In the genomic region with DNA sequence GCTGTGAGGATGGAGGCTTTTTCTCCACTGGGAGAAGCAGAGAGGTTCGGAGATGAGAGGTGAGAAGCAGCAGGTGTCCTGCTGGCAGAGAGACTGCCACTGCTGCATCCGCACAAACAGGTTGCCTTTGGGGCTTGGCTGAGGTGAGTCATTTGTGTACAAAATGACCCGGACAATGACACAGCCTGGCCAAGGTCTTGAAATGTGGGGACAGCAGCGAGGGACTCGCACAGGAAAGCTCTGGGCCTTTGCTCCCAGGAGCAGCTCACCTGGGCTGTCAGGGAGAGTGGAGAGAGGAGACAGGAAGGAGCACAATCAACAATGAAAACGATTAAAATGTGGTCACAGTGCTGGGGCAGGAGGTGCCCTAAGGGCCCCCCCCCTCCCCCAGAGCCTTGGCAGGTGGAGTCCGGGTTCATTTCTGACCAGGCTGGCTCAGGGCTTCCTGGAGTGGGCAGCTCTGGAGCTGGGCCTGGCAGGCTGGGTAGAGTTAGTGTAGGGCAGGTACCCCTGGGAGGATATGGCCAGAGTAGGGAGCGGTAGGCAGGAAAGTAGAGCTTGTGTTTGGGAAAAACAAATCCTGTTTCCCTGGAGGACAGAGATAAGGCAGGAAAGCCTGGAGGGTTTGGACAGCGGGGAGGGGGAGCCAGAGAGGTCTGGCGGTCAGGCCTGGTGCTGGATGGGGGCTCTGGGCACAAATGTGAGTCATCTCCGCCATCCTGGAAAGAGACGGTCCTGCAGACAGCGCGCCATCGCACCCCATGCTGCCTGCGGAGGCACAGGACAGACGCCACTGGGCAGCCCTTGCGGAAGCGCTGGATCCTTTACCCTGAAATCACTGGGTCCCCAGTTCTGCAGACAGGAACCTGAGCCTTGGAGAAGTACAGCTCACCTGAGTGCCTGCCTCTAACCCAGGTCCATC, we compare ENCODE assay signal across 8 cellular contexts. TPM values are rescaled to one million over a fixed set of nuclear protein-coding genes. Genes with fewer than 3 reads are reported as not detected.
A peak's percentile ranks its signal among the peaks of the same experiment; 100 is the strongest.
DNase-seq lines count a peak whose midpoint lies in the region; ATAC-seq and TF ChIP-seq lines count a peak whose summit lies in the region.

No MANE protein-coding gene starts in this region.

- peak overlapping the region; percentile 77 for H3K4me3 Mint-ChIP-seq in activated T-helper 1 cell treated with anti-CD3 and anti-CD28 coated beads, Interleukin-12 subunit alpha, Interleukin-12 subunit beta, Interleukin-2, Interleukin-4 antibody, amounts not matched to agents 30 ng/mL and 10 ng/mL and 1 ng/mL, durations not matched to agents 14 hours and 24 hours and 36 hours

- H3K4me1 Mint-ChIP-seq in activated T-helper 1 cell treated with anti-CD3 and anti-CD28 coated beads, Interleukin-12 subunit alpha, Interleukin-12 subunit beta, Interleukin-2, Interleukin-4 antibody, amounts not matched to agents 30 ng/mL and 10 ng/mL and 1 ng/mL, durations not matched to agents 14 hours and 24 hours and 36 hours (ENCODE audit: low read depth) = peaks cover 31% of the 10 kb centered on the region

- H3K36me3 Mint-ChIP-seq in activated T-helper 1 cell treated with anti-CD3 and anti-CD28 coated beads, Interleukin-12 subunit alpha, Interleukin-12 subunit beta, Interleukin-2, Interleukin-4 antibody, amounts not matched to agents 30 ng/mL and 10 ng/mL and 1 ng/mL, durations not matched to agents 14 hours and 24 hours and 36 hours (ENCODE audit: low read depth) = peaks cover 5% of the 10 kb centered on the region

- H3K4me3 ChIP-seq in stomach = no peak overlapping the region

- peaks cover 13% of the 10 kb centered on the region for H3K9me3 Mint-ChIP-seq in activated T-helper 1 cell treated with anti-CD3 and anti-CD28 coated beads, Interleukin-12 subunit alpha, Interleukin-12 subunit beta, Interleukin-2, Interleukin-4 antibody, amounts not matched to agents 30 ng/mL and 10 ng/mL and 1 ng/mL, durations not matched to agents 14 hours and 24 hours and 36 hours

- no peak for TF ChIP-seq EP300 in stomach (IDR thresholded peaks at IDR 0.05)

- H3K27ac ChIP-seq in stomach = peak overlapping the region; percentile 82 to 94 (median 89)

- peak overlapping the region; percentile 84 for H3K27ac Mint-ChIP-seq in activated T-helper 1 cell treated with anti-CD3 and anti-CD28 coated beads, Interleukin-12 subunit alpha, Interleukin-12 subunit beta, Interleukin-2, Interleukin-4 antibody, amounts not matched to agents 30 ng/mL and 10 ng/mL and 1 ng/mL, durations not matched to agents 14 hours and 24 hours and 36 hours

- 32 to 57% (median 38%) methylated on average over 18 to 19 of the region's 19 CpGs for WGBS in stomach, 5 donors

- H3K36me3 ChIP-seq in stomach = no peaks in the 10 kb centered on the region

- CTCF ChIA-PET in GM10248 (lab: Yijun Ruan, JAX) = interaction anchor here (1.8 kb wide), 1 partner anchor 12 kb away, joined by 11 read pairs; no protein-coding TSS in a partner anchor

- TF ChIP-seq CTCF in stomach (IDR thresholded peaks at IDR 0.05) = no peak
- TF ChIP-seq CTCF in GM10248 (IDR thresholded peaks at IDR 0.05; ENCODE audit: control extremely low read depth, extremely low read depth, low read depth, missing control alignments) = no peak

- POLR2A ChIA-PET in GM10248 (lab: Yijun Ruan, JAX) = no interaction called here

- intact Hi-C loops in activated T-helper 1 cell treated with anti-CD3 and anti-CD28 coated beads, Interleukin-12 subunit alpha, Interleukin-12 subunit beta, Interleukin-2, Interleukin-4 antibody, amounts not matched to agents 30 ng/mL and 10 ng/mL and 1 ng/mL, durations not matched to agents 14 hours and 24 hours and 36 hours (cut with micrococcal nuclease) = loop anchor here (5.0 kb wide), 1 partner anchor 538 kb away; no protein-coding TSS in a partner anchor
- intact Hi-C loops in stomach (cut with DNase I; ENCODE audit: low total_unique reads) = no loop called here

- no peaks in the 10 kb centered on the region for H3K27me3 Mint-ChIP-seq in activated T-helper 1 cell treated with anti-CD3 and anti-CD28 coated beads, Interleukin-12 subunit alpha, Interleukin-12 subunit beta, Interleukin-2, Interleukin-4 antibody, amounts not matched to agents 30 ng/mL and 10 ng/mL and 1 ng/mL, durations not matched to agents 14 hours and 24 hours and 36 hours (ENCODE audit: insufficient read depth)

- TF ChIP-seq POLR2A in stomach (IDR thresholded peaks at IDR 0.05) = no peak

- H3K27me3 ChIP-seq in stomach = no peaks in the 10 kb centered on the region

- peaks cover 58 to 68% (median 66%) of the 10 kb centered on the region in 4 donors for H3K4me1 ChIP-seq in stomach

- H3K9me3 ChIP-seq in stomach = peaks cover 0 to 15% (median 10%) of the 10 kb centered on the region in 4 donors

- ATAC-seq in GM21737 (IDR thresholded peaks at IDR 0.05; ENCODE audit: unreplicated experiment) = no peak
- no peak for ATAC-seq in GM21576 (IDR thresholded peaks at IDR 0.05; ENCODE audit: unreplicated experiment)

- peak; percentile 15 for DNase-seq in activated CD8-positive, alpha-beta memory T cell treated with anti-CD3 and anti-CD28 coated beads, Interleukin-2, amount 50 U/mL, for 4 hours
- DNase-seq in activated CD8-positive, alpha-beta memory T cell treated with anti-CD3 and anti-CD28 coated beads, Interleukin-2, amount 50 U/mL, for 48 hours = no peak
- DNase-seq in activated T-helper 1 cell treated with anti-CD3 and anti-CD28 coated beads, Interleukin-12 subunit alpha, Interleukin-12 subunit beta, Interleukin-2, Interleukin-4 antibody, amounts not matched to agents 30 ng/mL and 10 ng/mL and 1 ng/mL, durations not matched to agents 14 hours and 24 hours and 36 hours (ENCODE audit: low spot score) = no peak
- DNase-seq in iPS-NIHi7 (ENCODE audit: extremely low spot score) (peak; percentile 64), stomach (peak; percentile 74), GM10248 (ENCODE audit: extremely low spot score) (no peak)

RNA-seq across cellular contexts. Expression of a gene that starts 37.8 kb away (rescaled TPM):
- total RNA-seq in activated T-helper 1 cell treated with anti-CD3 and anti-CD28 coated beads, Interleukin-12 subunit alpha, Interleukin-12 subunit beta, Interleukin-2, Interleukin-4 antibody, amounts not matched to agents 30 ng/mL and 10 ng/mL and 1 ng/mL, durations not matched to agents 14 hours and 24 hours and 36 hours = 0.39 and 0.44 TPM in 2 replicates
- 10 to 100 TPM in 4 of 5 donors, under 1 TPM in 1; 0.29 to 78.2 (median 29.8) TPM for total RNA-seq in stomach
- 10 to 100 TPM in 1 of 3 donors, 1 to 10 TPM in 2; 1.8 to 15.7 (median 4.6) TPM for polyA plus RNA-seq in stomach

RNA-seq across cellular contexts. Expression of a gene that starts 44.9 kb away (rescaled TPM):
- 87.1 and 90.6 TPM in 2 replicates for total RNA-seq in activated T-helper 1 cell treated with anti-CD3 and anti-CD28 coated beads, Interleukin-12 subunit alpha, Interleukin-12 subunit beta, Interleukin-2, Interleukin-4 antibody, amounts not matched to agents 30 ng/mL and 10 ng/mL and 1 ng/mL, durations not matched to agents 14 hours and 24 hours and 36 hours
- total RNA-seq in stomach = 100 to 1,000 TPM in 1 of 5 donors, 10 to 100 TPM in 4; 20.5 to 452 (median 30.9) TPM
- 10 to 100 TPM in 2 of 3 donors, 1 to 10 TPM in 1; 7.4 to 14.3 (median 13.7) TPM for polyA plus RNA-seq in stomach

Comparison
In these comparisons a context has a peak if more than half of its experiments do, and no peak if none do; other contexts are left out.
1. DNase-seq: peak in activated CD8-positive, alpha-beta memory T cell treated with anti-CD3 and anti-CD28 coated beads, Interleukin-2, amount 50 U/mL, for 4 hours (single experiment), iPS-NIHi7 (single experiment) and stomach (single experiment); none in activated CD8-positive, alpha-beta memory T cell treated with anti-CD3 and anti-CD28 coated beads, Interleukin-2, amount 50 U/mL, for 48 hours (single experiment), activated T-helper 1 cell treated with anti-CD3 and anti-CD28 coated beads, Interleukin-12 subunit alpha, Interleukin-12 subunit beta, Interleukin-2, Interleukin-4 antibody, amounts not matched to agents 30 ng/mL and 10 ng/mL and 1 ng/mL, durations not matched to agents 14 hours and 24 hours and 36 hours (single experiment) and GM10248 (single experiment).